25 cellular contexts compared by ENCODE assay signal in the genomic region with DNA sequence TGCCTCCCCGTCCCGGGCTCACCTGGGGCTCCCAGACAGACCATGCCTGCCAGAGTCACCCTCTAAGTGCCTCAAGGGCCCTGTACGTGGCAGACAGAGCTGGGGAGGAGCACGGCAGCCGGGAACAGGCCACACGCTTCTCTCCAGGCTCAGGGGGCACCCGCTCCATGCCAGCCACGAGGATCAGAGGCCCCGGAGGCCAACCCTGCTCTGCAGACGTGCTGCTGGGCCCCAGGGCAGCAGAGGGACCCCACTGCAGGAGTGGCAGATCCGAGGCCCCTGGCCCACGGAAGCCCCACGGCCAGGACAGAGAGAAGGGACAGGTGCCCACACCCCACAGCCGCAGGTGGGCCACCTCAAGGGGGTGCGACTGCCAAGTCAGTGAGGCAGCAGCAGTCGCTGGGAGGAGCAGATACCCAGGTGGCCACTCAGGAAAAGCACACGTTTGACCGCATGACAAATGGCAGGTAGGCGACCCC.
"Had no signal": no experiment of that assay in that cellular context is flagged by ENCODE, and none has a peak within 500 bp of the region (broad histone marks: within the 10 kb centered on the region; RNA-seq: fewer than 3 reads in every experiment).

No MANE protein-coding gene starts in this region.

- H3K27me3 ChIP-seq: brain microvascular endothelial cell, dorsolateral prefrontal cortex, gastrocnemius medialis, heart left ventricle had no signal

- H3K9me3 ChIP-seq: gastrocnemius medialis, heart left ventricle had no signal

- ATAC-seq: activated T-cell treated with anti-CD3 and anti-CD28 coated beads, Interleukin-2, amount 50 U/mL, for 72 hours; esophagus mucosa; gastrocnemius medialis; heart left ventricle; WTC11 had no signal

- H3K4me3 ChIP-seq: coronary artery, dorsolateral prefrontal cortex, gastrocnemius medialis, heart left ventricle had no signal

- H3K27ac ChIP-seq: brain microvascular endothelial cell, coronary artery, dorsolateral prefrontal cortex, gastrocnemius medialis, heart left ventricle had no signal

- H3K36me3 ChIP-seq: gastrocnemius medialis had no signal

- DNase-seq: activated CD4-positive, alpha-beta memory T cell treated with anti-CD3 and anti-CD28 coated beads, Interleukin-2, amount 10 ng/mL, durations not matched to agents 7 days and 5 days; activated CD4-positive, alpha-beta T cell treated with anti-CD3 and anti-CD28 coated beads for 1 hour; activated CD4-positive, alpha-beta T cell treated with anti-CD3 and anti-CD28 coated beads for 4 hours; activated CD4-positive, alpha-beta T cell treated with anti-CD3 and anti-CD28 coated beads, Interleukin-2, amount 10 ng/mL, durations not matched to agents 7 days and 5 days; activated CD4-positive, alpha-beta T cell treated with anti-CD3 and anti-CD28 coated beads, Interleukin-2, amount 50 U/mL, for 4 hours; activated CD8-positive, alpha-beta memory T cell treated with anti-CD3 and anti-CD28 coated beads, Interleukin-2, amount 50 U/mL, for 48 hours; activated gamma-delta T cell treated with Interleukin-2 at 50 U/mL for 16 hours; activated naive CD4-positive, alpha-beta T cell treated with anti-CD3 and anti-CD28 coated beads, Interleukin-2, amount 50 U/mL, for 16 hours; activated naive CD4-positive, alpha-beta T cell treated with Interleukin-2 at 50 U/mL for 16 hours; activated T-cell treated with anti-CD3 and anti-CD28 coated beads for 4 hours; activated T-cell treated with anti-CD3 and anti-CD28 coated beads, Interleukin-2, amount 50 U/mL, for 24 hours; activated T-cell treated with anti-CD3 and anti-CD28 coated beads, Interleukin-2, amount 50 U/mL, for 72 hours; amniotic stem cell; anterior cingulate cortex; brain microvascular endothelial cell; dorsolateral prefrontal cortex; effector memory CD4-positive, alpha-beta T cell; foreskin fibroblast; gastrocnemius medialis; glutamatergic neuron; heart left ventricle; T-helper 2 cell had no signal
